17 cellular contexts compared by ENCODE assay signal in genomic region chr6:135902756-135903331, GRCh38. TPM values are rescaled to one million over a fixed set of nuclear protein-coding genes. Genes with fewer than 3 reads are reported as not detected.
A peak's percentile ranks its signal among the peaks of the same experiment; 100 is the strongest.
DNase-seq lines count a peak whose midpoint lies in the region; ATAC-seq, FAIRE-seq and TF ChIP-seq lines count a peak whose summit lies in the region.
"Had no signal": no experiment of that assay in that cellular context is flagged by ENCODE, and none has a peak within 500 bp of the region (broad histone marks: within the 10 kb centered on the region; RNA-seq: fewer than 3 reads in every experiment).

No MANE protein-coding gene starts in this region.

- intact Hi-C loops in spleen (cut with DNase I; ENCODE audit: low total_unique reads): no loop called here

- DNase-seq in RWPE2 (ENCODE audit: low spot score) (no peak), dermis blood vessel endothelial cell (peak; percentile 19), spleen (no peak), endodermal cell (no peak), GF-D8 (lab: John Stamatoyannopoulos, UW) (no peak), DMS79 (lab: John Stamatoyannopoulos, UW) (no peak)
- no peak for DNase-seq in stimulated activated CD4-positive, alpha-beta T cell treated with anti-CD3 and anti-CD28 coated beads, Interleukin-12 subunit alpha, Interleukin-12 subunit beta, amount 100 ng/mL, for 4 hours
- DNase-seq: activated CD8-positive, alpha-beta memory T cell treated with anti-CD3 and anti-CD28 coated beads for 24 hours; activated gamma-delta T cell; H7; Karpas-422; NCI-H146; stimulated activated naive CD8-positive, alpha-beta T cell treated with anti-CD3 and anti-CD28 coated beads, Interleukin-15, amount 100 ng/mL, for 72 hours had no signal

- WGBS in spleen, 5 donors: 70 to 83% (median 76%) methylated on average over 2 of the region's 2 CpGs
- 94 to 100% methylated on average over 1 to 2 of the region's 2 CpGs for WGBS in endodermal cell (ENCODE audit: insufficient coverage in 1 of 2, insufficient read length in 1 of 2), 2 experiments

- no peak overlapping the region for H3K9ac ChIP-seq in endodermal cell (ENCODE audit: extremely low read depth, low read length, poor library complexity, severe bottlenecking)
- H3K9ac ChIP-seq: neural progenitor cell had no signal

- no peak overlapping the region for H3K27ac Mint-ChIP-seq in endodermal cell
- H3K27ac Mint-ChIP-seq: neural progenitor cell; stimulated activated naive CD8-positive, alpha-beta T cell treated with anti-CD3 and anti-CD28 coated beads, Interleukin-15, amount 100 ng/mL, for 72 hours had no signal

- no peaks in the 10 kb centered on the region for H3K36me3 Mint-ChIP-seq in endodermal cell (ENCODE audit: low read depth)
- H3K36me3 Mint-ChIP-seq: brain, neural progenitor cell had no signal

- ATAC-seq in RWPE2 (ENCODE audit: low read depth): no peak
- ATAC-seq: stimulated activated naive CD8-positive, alpha-beta T cell treated with anti-CD3 and anti-CD28 coated beads, Interleukin-15, amount 100 ng/mL, for 72 hours had no signal

- no peaks in the 10 kb centered on the region for H3K9me3 ChIP-seq in RWPE2 (ENCODE audit: severe bottlenecking)
- H3K9me3 ChIP-seq in spleen: peaks cover 0 to 4% (median 0%) of the 10 kb centered on the region in 8 donors
- no peaks in the 10 kb centered on the region for H3K9me3 ChIP-seq in endodermal cell (ENCODE audit: control insufficient read depth, low read length)
- H3K9me3 ChIP-seq: SJSA1 had no signal

- no peak overlapping the region for H3K4me3 Mint-ChIP-seq in endodermal cell
- H3K4me3 Mint-ChIP-seq: neural progenitor cell had no signal

- H3K27me3 Mint-ChIP-seq in endodermal cell (ENCODE audit: insufficient read depth): no peaks in the 10 kb centered on the region
- H3K27me3 Mint-ChIP-seq: brain; stimulated activated naive CD8-positive, alpha-beta T cell treated with anti-CD3 and anti-CD28 coated beads, Interleukin-15, amount 100 ng/mL, for 72 hours had no signal

- H3K27me3 ChIP-seq in RWPE2 (ENCODE audit: insufficient read depth, poor library complexity, severe bottlenecking): no peaks in the 10 kb centered on the region
- H3K27me3 ChIP-seq in spleen (replicated peaks in 1 of 7): no peaks in the 10 kb centered on the region
- H3K27me3 ChIP-seq in endodermal cell (ENCODE audit: control insufficient read depth, insufficient read depth, low read length, poor library complexity, severe bottlenecking): no peaks in the 10 kb centered on the region
- H3K27me3 ChIP-seq: neural progenitor cell, SJSA1 had no signal

- peak overlapping the region; percentile 46 for H3K27ac ChIP-seq in RWPE2 (ENCODE audit: poor library complexity, severe bottlenecking)
- H3K27ac ChIP-seq in spleen: peak overlapping the region in 7 of 8 donors; percentile 47 to 82 (median 69)
- no peak overlapping the region for H3K27ac ChIP-seq in endodermal cell (ENCODE audit: low read depth, low read length)
- H3K27ac ChIP-seq: neural progenitor cell, SJSA1 had no signal

- TF ChIP-seq CTCF in RWPE2 (IDR thresholded peaks at IDR 0.05; ENCODE audit: poor library complexity, severe bottlenecking) (no peak), spleen (IDR thresholded peaks at IDR 0.05 in 8 of 11, conservative IDR thresholded peaks at IDR 0.05 in 3 of 11) (no peak), endodermal cell (conservative IDR thresholded peaks at IDR 0.05) (no peak)

- no peaks in the 10 kb centered on the region for H3K36me3 ChIP-seq in RWPE2 (ENCODE audit: low read depth)
- H3K36me3 ChIP-seq in spleen: no peaks in the 10 kb centered on the region
- no peaks in the 10 kb centered on the region for H3K36me3 ChIP-seq in endodermal cell (ENCODE audit: control insufficient read depth, insufficient read depth, low read length)
- H3K36me3 ChIP-seq: neural progenitor cell, SJSA1 had no signal

- H3K4me3 ChIP-seq in RWPE2 (ENCODE audit: severe bottlenecking): no peak overlapping the region
- H3K4me3 ChIP-seq in spleen: no peak overlapping the region
- no peak overlapping the region for H3K4me3 ChIP-seq in endodermal cell (ENCODE audit: low read length)
- H3K4me3 ChIP-seq: neural progenitor cell, SJSA1 had no signal

- no peaks in the 10 kb centered on the region for H3K4me1 Mint-ChIP-seq in endodermal cell
- H3K4me1 Mint-ChIP-seq: neural progenitor cell had no signal

- no peaks in the 10 kb centered on the region for H3K9me3 Mint-ChIP-seq in endodermal cell
- H3K9me3 Mint-ChIP-seq: brain; neural progenitor cell; stimulated activated naive CD8-positive, alpha-beta T cell treated with anti-CD3 and anti-CD28 coated beads, Interleukin-15, amount 100 ng/mL, for 72 hours had no signal

- FAIRE-seq in islet of Langerhans (lab: Jason Lieb, UNC): peak; percentile 30

- no peak for TF ChIP-seq POLR2A in spleen (IDR thresholded peaks at IDR 0.05)

- H3K4me1 ChIP-seq in RWPE2 (ENCODE audit: insufficient read depth, poor library complexity, severe bottlenecking) (peaks cover 36% of the 10 kb centered on the region), spleen (peaks cover 0 to 24% (median 13%) of the 10 kb centered on the region in 6 donors), endodermal cell (ENCODE audit: control insufficient read depth, insufficient read depth, low read length) (no peaks in the 10 kb centered on the region)
- H3K4me1 ChIP-seq: neural progenitor cell had no signal

RNA-seq across cellular contexts. Expression of gene PDE7B, which starts 51.3 kb away (rescaled TPM):
- 26.6 and 58.5 TPM in 2 replicates for total RNA-seq in dermis blood vessel endothelial cell
- total RNA-seq in spleen: 1 to 10 TPM in 6 of 7 donors, under 1 TPM in 1; 0.94 to 4.6 (median 1.9) TPM
- polyA plus RNA-seq in spleen: under 1 TPM; 0.54 to 0.85 (median 0.67) TPM
- total RNA-seq in endodermal cell: under 1 TPM in 1 of 2 donors, not detected in 1; 0.26 TPM
- polyA plus RNA-seq in endodermal cell (2013, experiment 1 of 2): 0.28 TPM
- 0.25 TPM for polyA plus RNA-seq in endodermal cell (2013, experiment 2 of 2)
- total RNA-seq: H7, SJSA1 had no signal
